In the genomic region with DNA sequence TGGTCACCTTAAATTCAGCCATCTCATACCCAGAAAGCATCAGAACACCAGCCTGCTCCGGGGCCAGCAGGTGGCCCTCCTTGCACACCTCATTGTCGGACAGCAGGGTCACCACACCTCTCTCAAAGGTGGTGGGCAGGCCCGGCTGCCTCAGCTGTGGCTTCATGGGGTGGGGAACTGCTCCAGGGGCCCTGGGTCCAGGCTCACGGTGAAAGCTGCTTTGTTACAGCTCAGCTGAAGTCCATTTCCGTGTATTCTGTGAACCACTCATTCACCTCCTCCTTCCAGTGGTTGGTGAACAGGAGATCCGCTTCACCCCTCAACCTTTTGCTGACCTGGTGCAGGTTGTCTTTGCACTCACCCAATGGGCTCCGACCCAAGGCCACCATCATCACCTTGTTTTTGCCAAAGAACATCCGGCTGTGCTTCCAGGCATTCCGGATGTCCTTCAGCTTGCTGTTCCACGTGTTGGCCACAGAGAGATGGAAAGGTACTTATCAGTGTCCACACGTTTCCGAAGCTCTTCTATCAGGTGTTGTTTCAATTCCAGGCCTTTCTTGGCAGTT, we compare ENCODE assay signal across 14 cellular contexts.
DNase-seq lines count a peak whose midpoint lies in the region; ATAC-seq and TF ChIP-seq lines count a peak whose summit lies in the region.
"Had no signal": no experiment of that assay in that cellular context is flagged by ENCODE, and none has a peak within 500 bp of the region (broad histone marks: within the 10 kb centered on the region; RNA-seq: fewer than 3 reads in every experiment).

No MANE protein-coding gene starts in this region.

- TF ChIP-seq CTCF in GM06990 (IDR thresholded peaks at IDR 0.05; ENCODE audit: insufficient read depth, low read length, poor library complexity, severe bottlenecking): peak; percentile 17
- TF ChIP-seq CTCF in neural progenitor cell (IDR thresholded peaks at IDR 0.05): peak; percentile 16

- DNase-seq in GM06990 (ENCODE audit: extremely low read depth, insufficient read length) (no peak), SK-MEL-5 (ENCODE audit: low read depth, low spot score) (peak; percentile 13), neural progenitor cell (ENCODE audit: low spot score) (no peak), NCI-H345 (lab: John Stamatoyannopoulos, UW) (no peak)
- no peak for DNase-seq in stimulated activated naive CD8-positive, alpha-beta T cell treated with anti-CD3 and anti-CD28 coated beads, Interleukin-15, amount 100 ng/mL, for 72 hours
- no peak for DNase-seq in stimulated activated CD4-positive, alpha-beta T cell treated with anti-CD3 and anti-CD28 coated beads, Interleukin-12 subunit alpha, Interleukin-12 subunit beta, amount 100 ng/mL, for 4 hours
- DNase-seq: activated effector memory CD4-positive, alpha-beta T cell treated with anti-CD3 and anti-CD28 coated beads, Interleukin-2, amount 50 U/mL, for 16 hours; amniotic stem cell; foreskin melanocyte; left lung; NCI-H2227 treated with DMSO at 0.1 percent for 48 hours; pancreas had no signal

- H3K4me3 ChIP-seq in GM06990 (replicated peaks; ENCODE audit: low read depth, low read length): no peak overlapping the region
- no peak overlapping the region for H3K4me3 ChIP-seq in neural progenitor cell
- H3K4me3 ChIP-seq: left lung, pancreas had no signal

- H3K27ac ChIP-seq in KOPT-K1 (ENCODE audit: low read depth, low read length, poor library complexity, severe bottlenecking) (peak overlapping the region; percentile 94), neural progenitor cell (no peak overlapping the region)
- H3K27ac ChIP-seq: left lung, pancreas had no signal

- in situ Hi-C loops in SK-MEL-5 (cut with HindIII; ENCODE audit: low pct_unique_long_range_greater_than_20kb, low sequenced_read_pairs): no loop called here

- peaks cover 3% of the 10 kb centered on the region for H3K36me3 Mint-ChIP-seq in neural progenitor cell

- no peak overlapping the region for H3K27ac Mint-ChIP-seq in neural progenitor cell
- H3K27ac Mint-ChIP-seq in stimulated activated naive CD8-positive, alpha-beta T cell treated with anti-CD3 and anti-CD28 coated beads, Interleukin-15, amount 100 ng/mL, for 72 hours: peak overlapping the region in 1 of 2 donors; percentile 71

- no peaks in the 10 kb centered on the region for H3F3A ChIP-seq in neural progenitor cell (ENCODE audit: low read depth)

- H4K20me1 ChIP-seq in neural progenitor cell (ENCODE audit: low read depth): no peaks in the 10 kb centered on the region

- H3K79me2 ChIP-seq in neural progenitor cell (ENCODE audit: low read depth): no peaks in the 10 kb centered on the region

- peaks cover 20% of the 10 kb centered on the region for H3K27me3 Mint-ChIP-seq in neural progenitor cell (ENCODE audit: insufficient read depth, low read depth)
- H3K27me3 Mint-ChIP-seq in stimulated activated naive CD8-positive, alpha-beta T cell treated with anti-CD3 and anti-CD28 coated beads, Interleukin-15, amount 100 ng/mL, for 72 hours: peaks cover 8% of the 10 kb centered on the region

- peaks cover 38% of the 10 kb centered on the region for H3K9me3 Mint-ChIP-seq in neural progenitor cell
- H3K9me3 Mint-ChIP-seq in stimulated activated naive CD8-positive, alpha-beta T cell treated with anti-CD3 and anti-CD28 coated beads, Interleukin-15, amount 100 ng/mL, for 72 hours: peaks cover 0 to 8% of the 10 kb centered on the region in 2 donors

- H3K9me3 ChIP-seq in KOPT-K1 (ENCODE audit: insufficient read depth, low read length, poor library complexity, severe bottlenecking): peaks cover 22% of the 10 kb centered on the region
- H3K9me3 ChIP-seq in neural progenitor cell (ENCODE audit: low read depth): peaks cover 3% of the 10 kb centered on the region

- peaks cover 16% of the 10 kb centered on the region for H3K4me1 Mint-ChIP-seq in neural progenitor cell
- peaks cover 37% of the 10 kb centered on the region for H3K4me1 Mint-ChIP-seq in stimulated activated naive CD8-positive, alpha-beta T cell treated with anti-CD3 and anti-CD28 coated beads, Interleukin-15, amount 100 ng/mL, for 72 hours

- H3K4me3 Mint-ChIP-seq in neural progenitor cell: no peak overlapping the region
- H3K4me3 Mint-ChIP-seq in stimulated activated naive CD8-positive, alpha-beta T cell treated with anti-CD3 and anti-CD28 coated beads, Interleukin-15, amount 100 ng/mL, for 72 hours: no peak overlapping the region
- H3K4me3 Mint-ChIP-seq: central memory CD8-positive, alpha-beta T cell had no signal

- ATAC-seq in stimulated activated naive CD8-positive, alpha-beta T cell treated with anti-CD3 and anti-CD28 coated beads, Interleukin-15, amount 100 ng/mL, for 72 hours: no peak
- ATAC-seq: left lung, pancreas had no signal

- H3K36me3 ChIP-seq in GM06990 (ENCODE audit: control insufficient read depth, insufficient read depth, low read length): no peaks in the 10 kb centered on the region
- no peaks in the 10 kb centered on the region for H3K36me3 ChIP-seq in KOPT-K1 (ENCODE audit: insufficient read depth, low read length)
- no peaks in the 10 kb centered on the region for H3K36me3 ChIP-seq in neural progenitor cell
- H3K36me3 ChIP-seq: left lung, pancreas had no signal

- H3K27me3 ChIP-seq in GM06990 (replicated peaks; ENCODE audit: control insufficient read depth, insufficient read depth, low read length): no peaks in the 10 kb centered on the region
- H3K27me3 ChIP-seq in neural progenitor cell: peaks cover 33% of the 10 kb centered on the region
- H3K27me3 ChIP-seq: pancreas had no signal

- H3K4me1 ChIP-seq in neural progenitor cell: no peaks in the 10 kb centered on the region
- H3K4me1 ChIP-seq: pancreas had no signal

- no peak overlapping the region for H2AFZ ChIP-seq in neural progenitor cell (replicated peaks)

- no peak overlapping the region for H3K4me2 ChIP-seq in neural progenitor cell

- H3K9ac ChIP-seq in neural progenitor cell: no peak overlapping the region
